13 cellular contexts compared by ENCODE assay signal in genomic region chr13:99119686-99120085, GRCh38.
DNase-seq lines count a peak whose midpoint lies in the region; ATAC-seq and TF ChIP-seq lines count a peak whose summit lies in the region.
"Had no signal": no experiment of that assay in that cellular context is flagged by ENCODE, and none has a peak within 500 bp of the region (broad histone marks: within the 10 kb centered on the region; RNA-seq: fewer than 3 reads in every experiment).

No MANE protein-coding gene starts in this region.

- H3K9me3 ChIP-seq in CD4-positive, alpha-beta memory T cell (ENCODE audit: control insufficient read depth in 1 of 2, low read length in 2 of 2): no peaks in the 10 kb centered on the region
- H3K9me3 ChIP-seq in tibial artery: no peaks in the 10 kb centered on the region
- H3K9me3 ChIP-seq: BE2C, esophagus squamous epithelium, left ventricle myocardium inferior had no signal

- H3K27me3 ChIP-seq in CD4-positive, alpha-beta memory T cell (ENCODE audit: insufficient read depth, low read length): no peaks in the 10 kb centered on the region
- H3K27me3 ChIP-seq in tibial artery: no peaks in the 10 kb centered on the region

- H3K4me3 Mint-ChIP-seq in CD4-positive, alpha-beta memory T cell: peak overlapping the region in 1 of 8 donors; percentile 42

- H3K27ac Mint-ChIP-seq in CD4-positive, alpha-beta memory T cell: peak overlapping the region in 1 of 7 donors; percentile 63

- H3K4me3 ChIP-seq in CD4-positive, alpha-beta memory T cell (ENCODE audit: low read length in 2 of 2): no peak overlapping the region
- H3K4me3 ChIP-seq in tibial artery: no peak overlapping the region
- H3K4me3 ChIP-seq: esophagus squamous epithelium, left ventricle myocardium inferior had no signal

- H3K27me3 Mint-ChIP-seq in CD4-positive, alpha-beta memory T cell: no peaks in the 10 kb centered on the region

- H3K36me3 ChIP-seq in CD4-positive, alpha-beta memory T cell (ENCODE audit: insufficient read depth, low read length): no peaks in the 10 kb centered on the region
- H3K36me3 ChIP-seq in tibial artery: no peaks in the 10 kb centered on the region
- H3K36me3 ChIP-seq: BE2C, esophagus squamous epithelium, left ventricle myocardium inferior, WERI-Rb-1 had no signal

- H3K4me1 Mint-ChIP-seq in CD4-positive, alpha-beta memory T cell: peaks cover 12 to 21% (median 19%) of the 10 kb centered on the region in 4 donors

- no peaks in the 10 kb centered on the region for H3K36me3 Mint-ChIP-seq in CD4-positive, alpha-beta memory T cell

- H3K4me1 ChIP-seq in CD4-positive, alpha-beta memory T cell (ENCODE audit: insufficient read depth, low read length): peaks cover 13% of the 10 kb centered on the region
- peaks cover 0 to 8% (median 2%) of the 10 kb centered on the region in 4 donors for H3K4me1 ChIP-seq in tibial artery
- H3K4me1 ChIP-seq: BE2C, left ventricle myocardium inferior had no signal

- no peak overlapping the region for H3K27ac ChIP-seq in CD4-positive, alpha-beta memory T cell (ENCODE audit: low read depth, low read length)
- no peak overlapping the region for H3K27ac ChIP-seq in tibial artery
- H3K27ac ChIP-seq: esophagus squamous epithelium, left ventricle myocardium inferior, WERI-Rb-1 had no signal

- intact Hi-C loops in CD4-positive, alpha-beta memory T cell (cut with micrococcal nuclease): no loop called here
- intact Hi-C loops in tibial artery (cut with DNase I; ENCODE audit: low total_unique reads): no loop called here

- POLR2A ChIA-PET in CD4-positive, alpha-beta memory T cell (lab: Charles Lee; ENCODE audit: partially characterized antibody): no interaction called here

- peak in 3 of 5 donors; percentile 22 to 58 (median 52) for DNase-seq in CD4-positive, alpha-beta memory T cell
- DNase-seq in HT1080 (ENCODE audit: low read depth): peak; percentile 15
- DNase-seq in amniotic epithelial cell (ENCODE audit: low read depth): peak; percentile 5
- DNase-seq in stimulated activated CD4-positive, alpha-beta T cell treated with anti-CD3 and anti-CD28 coated beads, Interleukin-1b, Interleukin-23, amount 100 ng/mL, for 48 hours: peak; percentile 56
- DNase-seq in NCI-H82 (lab: John Stamatoyannopoulos, UW): no peak
- DNase-seq in tibial artery: no peak
- DNase-seq: BE2C, esophagus squamous epithelium, left ventricle myocardium inferior, NCI-H1092 treated with DMSO at 0.1 percent for 48 hours, WERI-Rb-1 had no signal

- CTCF ChIA-PET in CD4-positive, alpha-beta memory T cell (lab: Charles Lee; ENCODE audit: partially characterized antibody): no interaction called here

- no peak for ATAC-seq in HG03139 (IDR thresholded peaks at IDR 0.05; ENCODE audit: unreplicated experiment)
- ATAC-seq: sciatic nerve had no signal

- H3K9me3 Mint-ChIP-seq in CD4-positive, alpha-beta memory T cell: no peaks in the 10 kb centered on the region

- no peak for TF ChIP-seq CTCF in tibial artery (IDR thresholded peaks at IDR 0.05)

Comparison
In these comparisons a context has a peak if more than half of its experiments do, and no peak if none do; other contexts are left out.
1. DNase-seq: peak in CD4-positive, alpha-beta memory T cell (3 of 5), HT1080 (single experiment), amniotic epithelial cell (single experiment) and stimulated activated CD4-positive, alpha-beta T cell treated with anti-CD3 and anti-CD28 coated beads, Interleukin-1b, Interleukin-23, amount 100 ng/mL, for 48 hours (single experiment); none in NCI-H82 (single experiment) and tibial artery (0 of 2).